ENCODE assay signal across 32 cellular contexts in genomic region chr20:21002486-21002885, GRCh38.
"Had no signal": no experiment of that assay in that cellular context is flagged by ENCODE, and none has a peak within 500 bp of the region (broad histone marks: within the 10 kb centered on the region; RNA-seq: fewer than 3 reads in every experiment).

No MANE protein-coding gene starts in this region.

- H3K27me3 ChIP-seq: ascending aorta, cardiac muscle cell had no signal

- H3K4me1 ChIP-seq: ascending aorta had no signal

- H3K27ac ChIP-seq: ascending aorta, cardiac muscle cell, VCaP had no signal

- H3K36me3 ChIP-seq: ascending aorta, cardiac muscle cell had no signal

- H3K4me3 ChIP-seq: ascending aorta, cardiac muscle cell had no signal

- ATAC-seq: activated CD4-positive, alpha-beta T cell treated with anti-CD3 and anti-CD28 coated beads for 36 hours; activated CD4-positive, CD25-positive, alpha-beta regulatory T cell treated with anti-CD3 and anti-CD28 coated beads, Interleukin-2, amount 50 U/mL, for 24 hours; activated CD8-positive, alpha-beta memory T cell treated with anti-CD3 and anti-CD28 coated beads, Interleukin-2, amount 10 ng/mL, durations not matched to agents 7 days and 5 days; activated CD8-positive, alpha-beta T cell treated with anti-CD3 and anti-CD28 coated beads, Interleukin-2, amount 10 ng/mL, durations not matched to agents 7 days and 5 days; activated naive CD8-positive, alpha-beta T cell treated with anti-CD3 and anti-CD28 coated beads, Interleukin-2, amount 50 U/mL, for 24 hours; WTC11 had no signal

- H3K9me3 ChIP-seq: ascending aorta had no signal

- FAIRE-seq: bronchial epithelial cell, TTC549 had no signal

- DNase-seq: activated CD4-positive, alpha-beta memory T cell treated with anti-CD3 and anti-CD28 coated beads, Interleukin-2, amount 10 ng/mL, durations not matched to agents 7 days and 5 days; activated CD4-positive, alpha-beta T cell treated with anti-CD3 and anti-CD28 coated beads for 1 hour; activated CD4-positive, alpha-beta T cell treated with anti-CD3 and anti-CD28 coated beads for 36 hours; activated CD4-positive, alpha-beta T cell treated with anti-CD3 and anti-CD28 coated beads for 48 hours; activated CD4-positive, alpha-beta T cell treated with anti-CD3 and anti-CD28 coated beads, Interleukin-2, amount 10 ng/mL, durations not matched to agents 7 days and 5 days; activated CD4-positive, alpha-beta T cell treated with anti-CD3 and anti-CD28 coated beads, Interleukin-2, amount 50 U/mL, for 48 hours; activated CD4-positive, CD25-positive, alpha-beta regulatory T cell; activated CD8-positive, alpha-beta memory T cell treated with anti-CD3 and anti-CD28 coated beads for 24 hours; activated CD8-positive, alpha-beta memory T cell treated with anti-CD3 and anti-CD28 coated beads, Interleukin-2, amount 10 ng/mL, durations not matched to agents 7 days and 5 days; activated CD8-positive, alpha-beta memory T cell treated with anti-CD3 and anti-CD28 coated beads, Interleukin-2, amount 50 U/mL, for 48 hours; activated CD8-positive, alpha-beta T cell treated with anti-CD3 and anti-CD28 coated beads, Interleukin-2, amount 10 ng/mL, durations not matched to agents 7 days and 5 days; activated effector memory CD4-positive, alpha-beta T cell treated with anti-CD3 and anti-CD28 coated beads, Interleukin-2, amount 50 U/mL, for 16 hours; activated naive CD4-positive, alpha-beta T cell treated with anti-CD3 and anti-CD28 coated beads, Interleukin-2, amount 10 ng/mL, durations not matched to agents 7 days and 5 days; activated naive CD4-positive, alpha-beta T cell treated with Interleukin-2 at 50 U/mL for 16 hours; activated naive CD8-positive, alpha-beta T cell treated with anti-CD3 and anti-CD28 coated beads, Interleukin-2, amount 10 ng/mL, durations not matched to agents 7 days and 5 days; activated naive CD8-positive, alpha-beta T cell treated with anti-CD3 and anti-CD28 coated beads, Interleukin-2, amount 50 U/mL, for 24 hours; activated T-cell treated with anti-CD3 and anti-CD28 coated beads, Interleukin-2, amount 50 U/mL, for 24 hours; activated T-cell treated with anti-CD3 and anti-CD28 coated beads, Interleukin-2, amount 50 U/mL, for 48 hours; amygdala; anterior cingulate cortex; caudate nucleus; cerebellar nuclear complex; T-helper 1 cell; T-helper 2 cell; T-helper 9 cell had no signal
